ENCODE assay signal across 24 cellular contexts in the genomic region with DNA sequence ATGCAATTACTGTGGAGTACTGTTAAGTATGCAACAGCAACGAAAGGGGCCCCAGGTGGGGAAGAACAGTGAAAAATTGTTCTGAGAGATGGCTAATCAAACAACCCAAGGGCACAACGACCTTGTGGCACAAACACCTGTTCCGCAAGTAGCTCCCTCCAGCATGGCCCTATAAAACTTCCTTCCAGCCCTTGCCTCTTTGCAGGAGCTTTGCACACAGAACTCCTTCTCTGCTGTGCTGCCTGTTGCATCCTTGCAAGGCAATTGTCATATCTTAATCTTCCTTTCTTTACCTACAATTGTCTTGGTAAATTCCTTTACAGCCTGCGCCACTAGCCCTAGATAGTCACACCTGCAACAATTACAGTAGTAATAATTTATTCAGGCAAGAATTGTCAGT.
"Had no signal": no experiment of that assay in that cellular context is flagged by ENCODE, and none has a peak within 500 bp of the region (broad histone marks: within the 10 kb centered on the region; RNA-seq: fewer than 3 reads in every experiment).

No MANE protein-coding gene starts in this region.

- H3K4me3 ChIP-seq: K562, SJCRH30 had no signal

- H3K27ac ChIP-seq: HL-60, KMS-11, RWPE1, SJCRH30 had no signal

- H3K4me2 ChIP-seq: KMS-11 had no signal

- H3K4me1 ChIP-seq: SJCRH30 had no signal

- ATAC-seq: K562, Panc1, PC-3, SK-N-SH treated with all-trans-retinoic acid at 6 μM for 48 hours had no signal

- H3K36me3 ChIP-seq: SJCRH30 had no signal

- FAIRE-seq: HTR-8/SVneo, K562 had no signal

- H3K9ac ChIP-seq: KMS-11 had no signal

- DNase-seq: MV-4-11; NCI-H1048; NCI-H1105; NCI-H1436; NCI-H187; NCI-H2029; NCI-H2081 treated with DMSO at 0.1 percent for 48 hours; NCI-H2171; NCI-H345; NCI-H446 treated with DMSO at 0.1 percent for 48 hours; NCI-H510A treated with DMSO at 0.1 percent for 48 hours; NCI-H748 treated with DMSO at 0.1 percent for 48 hours; NK-92 treated with Interleukin-12 subunit alpha and Interleukin-12 subunit beta, amount 100 ng/mL, for 24 hours; PC-3; SHP77; SJCRH30; T-helper 1 cell had no signal
